Comparison of ENCODE assay signal across 27 cellular contexts in genomic region chr11:115284766-115285165, GRCh38.
A peak's percentile ranks its signal among the peaks of the same experiment; 100 is the strongest.
DNase-seq lines count a peak whose midpoint lies in the region; ATAC-seq and TF ChIP-seq lines count a peak whose summit lies in the region.
"Had no signal": no experiment of that assay in that cellular context is flagged by ENCODE, and none has a peak within 500 bp of the region (broad histone marks: within the 10 kb centered on the region; RNA-seq: fewer than 3 reads in every experiment).

No MANE protein-coding gene starts in this region.

- intact Hi-C loops in colonic mucosa (cut with DNase I), result no loop called here

- H3K36me3 ChIP-seq in colonic mucosa, result no peaks in the 10 kb centered on the region
- H3K36me3 ChIP-seq: BLaER1 treated with 17β-estradiol and CSF1 and Interleukin-3, amounts not matched to agents 10 nM and 100 nM; tibial nerve had no signal

- DNase-seq in NCI-H446 treated with DMSO at 0.1 percent for 48 hours (lab: John Stamatoyannopoulos, UW) (peak; percentile 78), dermis blood vessel endothelial cell (peak; percentile 2), left lobe of liver (ENCODE audit: low spot score) (no peak), colonic mucosa (no peak), NCI-H1092 treated with DMSO at 0.1 percent for 48 hours (lab: John Stamatoyannopoulos, UW) (no peak), GM20000 (ENCODE audit: low spot score) (no peak)
- DNase-seq: activated CD4-positive, alpha-beta T cell treated with anti-CD3 and anti-CD28 coated beads, Interleukin-2, amount 50 U/mL, for 4 hours; activated CD4-positive, CD25-positive, alpha-beta regulatory T cell; activated CD8-positive, alpha-beta memory T cell treated with anti-CD3 and anti-CD28 coated beads, Interleukin-2, amount 10 ng/mL, durations not matched to agents 7 days and 5 days; activated gamma-delta T cell; activated naive CD8-positive, alpha-beta T cell treated with anti-CD3 and anti-CD28 coated beads, Interleukin-2, amount 50 U/mL, for 24 hours; activated T-cell treated with anti-CD3 and anti-CD28 coated beads, Interleukin-2, amount 50 U/mL, for 4 hours; body of pancreas; COR-L47; glutamatergic neuron; naive B cell; NCI-H1092; NCI-H2171 treated with DMSO at 0.1 percent for 48 hours; NCI-H524; OCI-M1; psoas muscle; stimulated activated CD4-positive, alpha-beta T cell treated with anti-CD3 and anti-CD28 coated beads, Interleukin-15, amount 100 ng/mL, for 24 hours; stimulated activated CD4-positive, alpha-beta T cell treated with anti-CD3 and anti-CD28 coated beads, Interleukin-4, amount 100 ng/mL, for 4 hours had no signal

- no peaks in the 10 kb centered on the region for H3K9me3 ChIP-seq in colonic mucosa
- H3K9me3 ChIP-seq: BLaER1 treated with 17β-estradiol and CSF1 and Interleukin-3, amounts not matched to agents 10 nM and 100 nM; body of pancreas; psoas muscle; tibial nerve had no signal

- no peak for TF ChIP-seq CTCF in colonic mucosa (IDR thresholded peaks at IDR 0.05)
- no peak for TF ChIP-seq CTCF in GM20000 (IDR thresholded peaks at IDR 0.05; ENCODE audit: extremely low read depth, missing control alignments)

- H3K4me3 ChIP-seq in colonic mucosa, result no peak overlapping the region
- H3K4me3 ChIP-seq: BLaER1 treated with 17β-estradiol and CSF1 and Interleukin-3, amounts not matched to agents 10 nM and 100 nM; body of pancreas; psoas muscle; SK-N-MC; tibial nerve had no signal

- no peak overlapping the region for H3K9ac ChIP-seq in colonic mucosa (ENCODE audit: low read depth in 2 of 2, low read length in 2 of 2)
- H3K9ac ChIP-seq: BLaER1 treated with 17β-estradiol and CSF1 and Interleukin-3, amounts not matched to agents 10 nM and 100 nM had no signal

- no peak overlapping the region for H3K27ac ChIP-seq in colonic mucosa
- H3K27ac ChIP-seq: BLaER1 treated with 17β-estradiol and CSF1 and Interleukin-3, amounts not matched to agents 10 nM and 100 nM; body of pancreas; psoas muscle; SK-N-MC; tibial nerve had no signal

- peaks cover 6% of the 10 kb centered on the region for H3K4me1 ChIP-seq in colonic mucosa
- H3K4me1 ChIP-seq: BLaER1 treated with 17β-estradiol and CSF1 and Interleukin-3, amounts not matched to agents 10 nM and 100 nM; psoas muscle had no signal

- no peaks in the 10 kb centered on the region for H3K27me3 ChIP-seq in colonic mucosa
- H3K27me3 ChIP-seq: BLaER1 treated with 17β-estradiol and CSF1 and Interleukin-3, amounts not matched to agents 10 nM and 100 nM; body of pancreas; tibial nerve had no signal

- ATAC-seq in left lobe of liver, result peak; percentile 33
- ATAC-seq in GM19035 (IDR thresholded peaks at IDR 0.05; ENCODE audit: unreplicated experiment), result no peak
- ATAC-seq: activated CD8-positive, alpha-beta memory T cell treated with anti-CD3 and anti-CD28 coated beads, Interleukin-2, amount 10 ng/mL, durations not matched to agents 7 days and 5 days; activated naive CD8-positive, alpha-beta T cell treated with anti-CD3 and anti-CD28 coated beads, Interleukin-2, amount 50 U/mL, for 24 hours; activated T-cell treated with anti-CD3 and anti-CD28 coated beads, Interleukin-2, amount 50 U/mL, for 4 hours; body of pancreas had no signal

Comparison
In these comparisons a context has a peak if more than half of its experiments do, and no peak if none do; other contexts are left out.
1. DNase-seq: peak in NCI-H446 treated with DMSO at 0.1 percent for 48 hours (single experiment) and dermis blood vessel endothelial cell (single experiment); none in left lobe of liver (single experiment), colonic mucosa (single experiment), NCI-H1092 treated with DMSO at 0.1 percent for 48 hours (single experiment) and GM20000 (single experiment).